ENCODE assay signal across 11 cellular contexts in genomic region chr4:173218411-173219125, GRCh38. TPM values are rescaled to one million over a fixed set of nuclear protein-coding genes. Genes with fewer than 3 reads are reported as not detected.
DNase-seq lines count a peak whose midpoint lies in the region; TF ChIP-seq lines count a peak whose summit lies in the region.
"Had no signal": no experiment of that assay in that cellular context is flagged by ENCODE, and none has a peak within 500 bp of the region (broad histone marks: within the 10 kb centered on the region; RNA-seq: fewer than 3 reads in every experiment).

No MANE protein-coding gene starts in this region.

- H3K36me3 ChIP-seq in HUES6 (ENCODE audit: control insufficient read depth, insufficient read depth, low read length) (no peaks in the 10 kb centered on the region), tibial artery (no peaks in the 10 kb centered on the region), neuronal stem cell (replicated peaks in 1 of 2; ENCODE audit: control insufficient read depth in 2 of 2, insufficient read depth in 2 of 2, low read length in 2 of 2) (no peaks in the 10 kb centered on the region)
- H3K36me3 ChIP-seq: sigmoid colon had no signal

- H3K14ac ChIP-seq in neuronal stem cell (ENCODE audit: low read length), result no peak overlapping the region

- no peak overlapping the region for H4K8ac ChIP-seq in neuronal stem cell (ENCODE audit: low read depth, low read length)

- intact Hi-C loops in tibial artery (cut with DNase I; ENCODE audit: low total_unique reads), result no loop called here

- no peak overlapping the region for H2AFZ ChIP-seq in neuronal stem cell (ENCODE audit: low read length)

- no peak overlapping the region for H3K4ac ChIP-seq in neuronal stem cell (ENCODE audit: low read length)

- H3K9ac ChIP-seq in HUES6 (ENCODE audit: low read length) (no peak overlapping the region), neuronal stem cell (ENCODE audit: low read depth, low read length, poor library complexity) (no peak overlapping the region)

- no peaks in the 10 kb centered on the region; the same call in 1 of the 2 replicates for H3K9me3 ChIP-seq in HUES6 (ENCODE audit: control insufficient read depth, insufficient read depth, low read depth, low read length)
- H3K9me3 ChIP-seq in tibial artery, result no peaks in the 10 kb centered on the region
- H3K9me3 ChIP-seq in neuronal stem cell (replicated peaks in 1 of 2; ENCODE audit: control insufficient read depth in 2 of 2, insufficient read depth in 1 of 2, low read depth in 1 of 2, low read length in 2 of 2), result no peaks in the 10 kb centered on the region
- H3K9me3 ChIP-seq: sigmoid colon had no signal

- no peaks in the 10 kb centered on the region for H3K27me3 ChIP-seq in HUES6 (ENCODE audit: control insufficient read depth, insufficient read depth, low read length)
- no peaks in the 10 kb centered on the region for H3K27me3 ChIP-seq in tibial artery
- no peaks in the 10 kb centered on the region for H3K27me3 ChIP-seq in neuronal stem cell (ENCODE audit: control insufficient read depth in 3 of 3, insufficient read depth in 3 of 3, low read depth in 1 of 3, low read length in 3 of 3)
- H3K27me3 ChIP-seq: sigmoid colon had no signal

- H2AK5ac ChIP-seq in neuronal stem cell (ENCODE audit: low read depth, low read length), result no peak overlapping the region

- DNase-seq in DMS 273 (lab: John Stamatoyannopoulos, UW; ENCODE audit: unreplicated experiment), result peak; percentile 58
- DNase-seq in amniotic epithelial cell (ENCODE audit: low read depth), result peak; percentile 14
- DNase-seq in lung microvascular endothelial cell (ENCODE audit: low read depth in 2 of 2), result peak; percentile 39 to 68
- DNase-seq in stimulated activated CD4-positive, alpha-beta T cell treated with anti-CD3 and anti-CD28 coated beads, Interleukin-2, amount 100 ng/mL, for 48 hours, result no peak
- DNase-seq in tibial artery, result no peak
- DNase-seq in neuronal stem cell (ENCODE audit: low spot score), result no peak
- DNase-seq in NCI-H128 (lab: John Stamatoyannopoulos, UW; ENCODE audit: unreplicated experiment), result no peak
- DNase-seq: activated naive CD4-positive, alpha-beta T cell treated with Interleukin-2 at 50 U/mL for 16 hours; sigmoid colon; stimulated activated naive CD4-positive, alpha-beta T cell had no signal

- TF ChIP-seq CTCF in tibial artery (IDR thresholded peaks at IDR 0.05), result no peak

- peaks cover 3% of the 10 kb centered on the region for H3K79me1 ChIP-seq in neuronal stem cell (ENCODE audit: low read depth, low read length)

- H2BK12ac ChIP-seq in neuronal stem cell (ENCODE audit: low read length), result no peak overlapping the region

- H3K27ac ChIP-seq in HUES6 (ENCODE audit: low read depth, low read length) (peak overlapping the region; percentile 85), tibial artery (no peak overlapping the region), neuronal stem cell (replicated peaks; ENCODE audit: low read length) (no peak overlapping the region)
- H3K27ac ChIP-seq: sigmoid colon had no signal

- H3K4me2 ChIP-seq in neuronal stem cell (ENCODE audit: insufficient read depth, low read length, poor library complexity, severe bottlenecking), result no peak overlapping the region

- no peak overlapping the region for H2BK120ac ChIP-seq in neuronal stem cell (ENCODE audit: low read depth, low read length)

- peaks cover 23% of the 10 kb centered on the region for H3K4me1 ChIP-seq in HUES6 (ENCODE audit: control insufficient read depth, insufficient read depth, low read length)
- H3K4me1 ChIP-seq in tibial artery, result peaks cover 0 to 23% (median 5%) of the 10 kb centered on the region in 4 donors
- H3K4me1 ChIP-seq in neuronal stem cell (ENCODE audit: control insufficient read depth in 2 of 2, insufficient read depth in 1 of 2, low read depth in 1 of 2, low read length in 2 of 2), result no peaks in the 10 kb centered on the region

- H3K4me3 ChIP-seq in HUES6 (ENCODE audit: low read depth, low read length) (no peak overlapping the region; the same call in 1 of the 2 replicates), tibial artery (no peak overlapping the region), neuronal stem cell (ENCODE audit: low read length in 2 of 2) (no peak overlapping the region)
- H3K4me3 ChIP-seq: sigmoid colon had no signal

- no peak overlapping the region for H3K18ac ChIP-seq in neuronal stem cell (ENCODE audit: low read length)

- H2BK15ac ChIP-seq in neuronal stem cell (ENCODE audit: low read length), result no peak overlapping the region

- no peak overlapping the region for H3K23ac ChIP-seq in neuronal stem cell (ENCODE audit: low read depth, low read length, poor library complexity)

- H4K91ac ChIP-seq in neuronal stem cell (ENCODE audit: low read depth, low read length, poor library complexity), result no peak overlapping the region

- H2BK5ac ChIP-seq in neuronal stem cell (ENCODE audit: low read length), result no peak overlapping the region

RNA-seq across cellular contexts. Expression of gene GALNT7, which starts 50.0 kb away (rescaled TPM):
- total RNA-seq in lung microvascular endothelial cell, result 14.7 and 22.4 TPM in 2 replicates
- 15.8 TPM for polyA plus RNA-seq in neuronal stem cell (2013, experiment 1 of 2)
- 16.6 TPM for polyA plus RNA-seq in neuronal stem cell (2013, experiment 2 of 2)

Comparison
In these comparisons a context has a peak if more than half of its experiments do, and no peak if none do; other contexts are left out.
1. DNase-seq: peak in DMS 273 (single experiment), amniotic epithelial cell (single experiment) and lung microvascular endothelial cell (2 of 2); none in stimulated activated CD4-positive, alpha-beta T cell treated with anti-CD3 and anti-CD28 coated beads, Interleukin-2, amount 100 ng/mL, for 48 hours (0 of 2), tibial artery (0 of 2), neuronal stem cell (single experiment) and NCI-H128 (single experiment).